8 cellular contexts compared by ENCODE assay signal in genomic region chr12:107093547-107094448, GRCh38. TPM values are rescaled to one million over a fixed set of nuclear protein-coding genes. Genes with fewer than 3 reads are reported as not detected.
DNase-seq lines count a peak whose midpoint lies in the region; ATAC-seq and TF ChIP-seq lines count a peak whose summit lies in the region.

Gene CRY1, minus strand, starts transcription at chr12:107093549. Its CDS starts 588 bp downstream, at chr12:107092961.

- CTCF ChIA-PET in A673 (lab: Charles Lee), result interaction anchor here (1.9 kb wide), 1 partner anchor 11 kb away, joined by 7 read pairs; no protein-coding TSS in a partner anchor

- POLR2A ChIA-PET in A673 (lab: Charles Lee; ENCODE audit: low non-redundant PET), result no interaction called here

- no peaks in the 10 kb centered on the region for H3K27me3 ChIP-seq in A673 (replicated peaks; ENCODE audit: insufficient read depth, low read depth, low read length, poor library complexity)

- H3K9me3 ChIP-seq in A673 (ENCODE audit: low read depth, low read length, poor library complexity, severe bottlenecking), result no peaks in the 10 kb centered on the region

- peak within 1 kb of the TSS; percentile 64 for H3K4me3 ChIP-seq in A673 (ENCODE audit: low read depth, low read length, poor library complexity, severe bottlenecking)

- TSS peak; percentile 92 for BruUV-seq in A673 (replicated peaks; lab: Mats Ljungman, UMichigan)

- no peak for TF ChIP-seq CTCF in A673 (conservative IDR thresholded peaks at IDR 0.05; ENCODE audit: low read depth, low read length)

- DNase-seq in A673 (ENCODE audit: low spot score) (peak; percentile 98), NCI-H446 (lab: John Stamatoyannopoulos, UW) (peak; percentile 77 to 96), cerebellar nuclear complex (lab: John Stamatoyannopoulos, UW) (peak; percentile 55 to 85), islet precursor cell (peak; percentile 98)
- peak; percentile 87 for DNase-seq in activated CD4-positive, alpha-beta T cell treated with anti-CD3 and anti-CD28 coated beads for 1 hour
- peak; percentile 87 to 89 for DNase-seq in stimulated activated CD4-positive, alpha-beta T cell treated with anti-CD3 and anti-CD28 coated beads, Interleukin-12 subunit alpha, Interleukin-12 subunit beta, amount 100 ng/mL, for 24 hours (ENCODE audit: low read depth in 2 of 2)

- peaks cover 9% of the 10 kb centered on the region for H3K4me1 ChIP-seq in A673 (ENCODE audit: insufficient read depth, low read length, poor library complexity, severe bottlenecking)

- H3K27ac ChIP-seq in A673 (ENCODE audit: low read depth, low read length, poor library complexity, severe bottlenecking), result peak within 1 kb of the TSS; percentile 90

- no peaks in the 10 kb centered on the region for H3K36me3 ChIP-seq in A673 (ENCODE audit: insufficient read depth, low read length, poor library complexity, severe bottlenecking)

- intact Hi-C loops in A673 (cut with micrococcal nuclease; ENCODE audit: unreplicated experiment), result no loop called here

- peak; percentile 88 for ATAC-seq in GM18907 (IDR thresholded peaks at IDR 0.05; ENCODE audit: unreplicated experiment)
- peak; percentile 87 for ATAC-seq in HG03196 (IDR thresholded peaks at IDR 0.05; ENCODE audit: unreplicated experiment)

RNA-seq across cellular contexts. Expression of gene CRY1, which starts in this region (rescaled TPM):
- total RNA-seq in A673 (2021), result 33.6 and 41.0 TPM in 2 replicates

Comparison
In these comparisons a context has a peak if more than half of its experiments do, and no peak if none do; other contexts are left out.
1. Peak in every context shown above with its lines: DNase-seq, ATAC-seq, H3K4me3 ChIP-seq and H3K27ac ChIP-seq.